Comparison of ENCODE assay signal across 25 cellular contexts in genomic region chr6:14070457-14070856, GRCh38.
"Had no signal": no experiment of that assay in that cellular context is flagged by ENCODE, and none has a peak within 500 bp of the region (broad histone marks: within the 10 kb centered on the region; RNA-seq: fewer than 3 reads in every experiment).

No MANE protein-coding gene starts in this region.

- H3K9me3 ChIP-seq: heart right ventricle, left lung, psoas muscle, thoracic aorta had no signal

- H3K9ac ChIP-seq: parathyroid adenoma had no signal

- H3K4me3 Mint-ChIP-seq: activated CD4-positive, alpha-beta T cell treated with anti-CD3 and anti-CD28 coated beads for 36 hours; activated naive CD8-positive, alpha-beta T cell; naive B cell; neural crest cell had no signal

- H3K4me3 ChIP-seq: heart right ventricle, left lung, lung, psoas muscle, thoracic aorta had no signal

- H3K4me1 ChIP-seq: parathyroid adenoma, psoas muscle had no signal

- H3K36me3 Mint-ChIP-seq: activated naive CD8-positive, alpha-beta T cell; naive B cell had no signal

- H3K27me3 ChIP-seq: brain microvascular endothelial cell, heart right ventricle, left lung had no signal

- H3K27ac Mint-ChIP-seq: activated CD4-positive, alpha-beta T cell treated with anti-CD3 and anti-CD28 coated beads for 36 hours; activated naive CD8-positive, alpha-beta T cell; activated T-cell treated with anti-CD3 and anti-CD28 coated beads, Interleukin-2, amount 50 U/mL, for 72 hours had no signal

- ATAC-seq: activated CD4-positive, alpha-beta T cell treated with anti-CD3 and anti-CD28 coated beads for 36 hours; activated T-cell treated with anti-CD3 and anti-CD28 coated beads, Interleukin-2, amount 50 U/mL, for 72 hours; left lung; psoas muscle had no signal

- H3K36me3 ChIP-seq: brain microvascular endothelial cell, heart right ventricle, left lung, thoracic aorta had no signal

- DNase-seq: activated CD4-positive, alpha-beta T cell treated with anti-CD3 and anti-CD28 coated beads for 36 hours; activated CD4-positive, CD25-positive, alpha-beta regulatory T cell; activated effector memory CD4-positive, alpha-beta T cell treated with Interleukin-2 at 50 U/mL for 16 hours; activated naive CD4-positive, alpha-beta T cell treated with Interleukin-2 at 50 U/mL for 16 hours; activated T-cell treated with anti-CD3 and anti-CD28 coated beads for 4 hours; activated T-cell treated with anti-CD3 and anti-CD28 coated beads, Interleukin-2, amount 50 U/mL, for 72 hours; amniotic stem cell; brain microvascular endothelial cell; central memory CD4-positive, alpha-beta T cell; foreskin melanocyte; heart right ventricle; kidney glomerular epithelial cell; left lung; naive B cell; occipital lobe; psoas muscle; stimulated activated CD4-positive, alpha-beta T cell treated with anti-CD3 and anti-CD28 coated beads, Interleukin-15, amount 100 ng/mL, for 24 hours; stimulated activated CD4-positive, alpha-beta T cell treated with anti-CD3 and anti-CD28 coated beads, Interleukin-2, amount 100 ng/mL, for 24 hours; stimulated activated naive CD4-positive, alpha-beta T cell treated with Interleukin-2 at 50 U/mL for 16 hours; T-helper 2 cell had no signal

- H3K27ac ChIP-seq: brain microvascular endothelial cell, heart right ventricle, left lung, parathyroid adenoma, psoas muscle, thoracic aorta had no signal

- H3K9me3 Mint-ChIP-seq: activated T-cell treated with anti-CD3 and anti-CD28 coated beads, Interleukin-2, amount 50 U/mL, for 72 hours; naive B cell; neural crest cell had no signal

- H3K27me3 Mint-ChIP-seq: activated CD4-positive, alpha-beta T cell treated with anti-CD3 and anti-CD28 coated beads for 36 hours; activated naive CD8-positive, alpha-beta T cell; naive B cell had no signal

- H2AFZ ChIP-seq: parathyroid adenoma had no signal
